ENCODE assay signal across 9 cellular contexts in the genomic region with DNA sequence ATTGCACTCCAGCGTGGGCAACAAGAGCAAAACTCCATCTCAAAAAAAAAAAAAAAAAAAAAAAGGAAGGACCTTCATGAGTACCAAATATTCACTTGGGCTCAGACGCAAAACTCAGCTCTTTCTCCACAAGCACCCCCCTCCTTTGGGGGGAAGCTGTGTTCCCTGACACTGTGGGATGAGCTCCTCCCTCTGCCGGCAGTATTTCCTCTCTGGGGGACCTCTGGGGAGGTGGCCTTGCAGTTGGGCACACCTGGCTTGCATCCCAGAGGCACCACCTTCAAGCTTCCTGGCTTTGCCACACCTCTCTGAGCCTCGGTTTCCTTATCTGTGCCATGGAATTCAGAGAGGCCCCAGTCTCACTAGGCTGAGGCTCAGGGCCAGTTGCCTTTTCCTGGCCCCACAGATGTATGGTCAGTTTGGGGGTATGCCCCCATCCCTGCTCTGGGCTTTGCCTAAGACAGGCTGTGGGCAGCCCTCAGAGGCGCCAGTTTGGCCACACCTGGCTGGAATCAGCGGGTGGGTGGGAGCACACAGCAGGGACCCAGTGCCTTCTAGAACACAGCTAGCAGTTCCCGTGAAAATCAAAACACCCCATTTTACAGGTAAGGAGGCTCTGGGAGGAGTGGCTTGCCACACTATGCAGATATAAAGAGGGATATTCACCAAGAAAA.
DNase-seq lines count a peak whose midpoint lies in the region; ATAC-seq, FAIRE-seq and TF ChIP-seq lines count a peak whose summit lies in the region.
"Had no signal": no experiment of that assay in that cellular context is flagged by ENCODE, and none has a peak within 500 bp of the region (broad histone marks: within the 10 kb centered on the region; RNA-seq: fewer than 3 reads in every experiment).

No MANE protein-coding gene starts in this region.

- no peak for FAIRE-seq in pancreas (lab: Jason Lieb, UNC)
- no peak for FAIRE-seq in HTR-8/SVneo (lab: Jason Lieb, UNC)

- CTCF ChIA-PET in Panc1 (lab: Charles Lee) = interaction anchor here (0.6 to 0.7 kb wide), 2 partner anchors 153 to 256 kb away, joined by 4 to 13 read pairs; no protein-coding TSS in a partner anchor

- H3K36me3 ChIP-seq in ACC112 (ENCODE audit: insufficient read depth, low read length) = no peaks in the 10 kb centered on the region; the same call in 1 of the 2 replicates
- H3K36me3 ChIP-seq in Panc1 (ENCODE audit: control insufficient read depth, insufficient read depth, low read length) = no peaks in the 10 kb centered on the region
- H3K36me3 ChIP-seq in heart left ventricle = no peaks in the 10 kb centered on the region
- no peaks in the 10 kb centered on the region for H3K36me3 ChIP-seq in pancreas

- DNase-seq in Panc1 (ENCODE audit: low read depth, low spot score) = no peak
- peak in 1 of 5 donors; percentile 65 for DNase-seq in heart left ventricle
- peak in 4 of 6 donors; percentile 32 to 70 (median 41) for DNase-seq in pancreas
- DNase-seq in NCI-H1417 treated with DMSO at 0.1 percent for 48 hours (lab: John Stamatoyannopoulos, UW) = no peak
- DNase-seq in 8988T = no peak
- DNase-seq in HTR-8/SVneo (ENCODE audit: insufficient read length, low spot score) = no peak
- DNase-seq: NCI-H510A had no signal

- TF ChIP-seq CTCF in Panc1 (IDR thresholded peaks at IDR 0.05) = no peak
- no peak for TF ChIP-seq CTCF in heart left ventricle (IDR thresholded peaks at IDR 0.05)
- TF ChIP-seq CTCF in pancreas (IDR thresholded peaks at IDR 0.05) = no peak

- H3K27me3 ChIP-seq in ACC112 (ENCODE audit: insufficient read depth, low read length) = no peaks in the 10 kb centered on the region
- no peaks in the 10 kb centered on the region for H3K27me3 ChIP-seq in Panc1 (ENCODE audit: control insufficient read depth, insufficient read depth, low read length)
- H3K27me3 ChIP-seq in heart left ventricle = no peaks in the 10 kb centered on the region
- no peaks in the 10 kb centered on the region for H3K27me3 ChIP-seq in pancreas

- BruUV-seq in Panc1 (replicated peaks; lab: Mats Ljungman, UMichigan) = no TSS peak

- H3K4me3 ChIP-seq in ACC112 (ENCODE audit: low read depth, low read length) (no peak overlapping the region), Panc1 (ENCODE audit: low read depth in 2 of 2, low read length in 2 of 2) (no peak overlapping the region), heart left ventricle (peak overlapping the region in 1 of 12 donors; percentile 20), pancreas (no peak overlapping the region)

- intact Hi-C loops in Panc1 (cut with micrococcal nuclease; ENCODE audit: unreplicated experiment) (loop anchor here (5.0 kb wide), 1 partner anchor 158 kb away; a partner anchor contains a TSS), heart left ventricle (cut with DNase I) (loop anchor here in 3 of 10 donors (2.0 to 5.0 kb wide), 4 partner anchors 72 to 195 kb away; no protein-coding TSS in a partner anchor), pancreas (cut with DNase I) (no loop called here)

- ATAC-seq in Panc1 = no peak
- ATAC-seq in heart left ventricle = peak in 2 of 4 donors; percentile 9 to 13
- peak in 2 of 4 donors; percentile 4 to 12 for ATAC-seq in pancreas
- ATAC-seq in HG03159 (IDR thresholded peaks at IDR 0.05; ENCODE audit: unreplicated experiment) = no peak

- POLR2A ChIA-PET in Panc1 (lab: Charles Lee) = interaction anchor here (0.6 kb wide), 2 partner anchors 92 to 158 kb away, joined by 3 to 9 read pairs; a partner anchor contains a TSS

- no peaks in the 10 kb centered on the region for H3K79me2 ChIP-seq in ACC112 (ENCODE audit: control insufficient read depth, insufficient read depth, low read length, unreplicated experiment)

- TF ChIP-seq POLR2A in heart left ventricle (IDR thresholded peaks at IDR 0.05) = no peak

- H3K27ac ChIP-seq in ACC112 (ENCODE audit: low read depth, low read length) (peak overlapping the region; percentile 5; the same call in 1 of the 2 replicates), Panc1 (ENCODE audit: low read length) (peak overlapping the region; percentile 94), heart left ventricle (peak overlapping the region; percentile 0 to 97 (median 88)), pancreas (peak overlapping the region; percentile 13 to 95 (median 92))

- in situ Hi-C loops in Panc1 (cut with HindIII; ENCODE audit: low pct_unique_long_range_greater_than_20kb, low sequenced_read_pairs) = no loop called here

- H3K9me3 ChIP-seq in Panc1 (ENCODE audit: control insufficient read depth, insufficient read depth, low read depth, low read length) (no peaks in the 10 kb centered on the region; the same call in 1 of the 2 replicates), heart left ventricle (peaks cover 0 to 9% (median 3%) of the 10 kb centered on the region in 12 donors), pancreas (no peaks in the 10 kb centered on the region)

- WGBS in heart left ventricle, 4 donors = 62 to 67% (median 66%) methylated on average over 7 of the region's 7 CpGs
- WGBS in pancreas, 2 donors = 62 to 72% methylated on average over 7 of the region's 7 CpGs

- H3K4me1 ChIP-seq in ACC112 (ENCODE audit: control insufficient read depth, insufficient read depth, low read length, unreplicated experiment) = peaks cover 31% of the 10 kb centered on the region
- H3K4me1 ChIP-seq in Panc1 (ENCODE audit: control insufficient read depth, insufficient read depth, low read length) = peaks cover 49% of the 10 kb centered on the region
- peaks cover 12 to 60% (median 40%) of the 10 kb centered on the region in 12 donors for H3K4me1 ChIP-seq in heart left ventricle
- peaks cover 20 to 32% (median 21%) of the 10 kb centered on the region in 3 donors for H3K4me1 ChIP-seq in pancreas

- no peak overlapping the region for H2AFZ ChIP-seq in ACC112 (ENCODE audit: low read length, unreplicated experiment)

Comparison
In these comparisons a context has a peak if more than half of its experiments do, and no peak if none do; other contexts are left out.
1. H3K27ac ChIP-seq: peak in every context shown above with its lines; median percentile 94 in Panc1; 92 in pancreas; 88 in heart left ventricle; 5 in ACC112.
2. DNase-seq: peak in pancreas (4 of 6); none in Panc1 (single experiment), NCI-H1417 treated with DMSO at 0.1 percent for 48 hours (single experiment), 8988T (single experiment) and HTR-8/SVneo (single experiment).